8 cellular contexts compared by ENCODE assay signal in the genomic region with DNA sequence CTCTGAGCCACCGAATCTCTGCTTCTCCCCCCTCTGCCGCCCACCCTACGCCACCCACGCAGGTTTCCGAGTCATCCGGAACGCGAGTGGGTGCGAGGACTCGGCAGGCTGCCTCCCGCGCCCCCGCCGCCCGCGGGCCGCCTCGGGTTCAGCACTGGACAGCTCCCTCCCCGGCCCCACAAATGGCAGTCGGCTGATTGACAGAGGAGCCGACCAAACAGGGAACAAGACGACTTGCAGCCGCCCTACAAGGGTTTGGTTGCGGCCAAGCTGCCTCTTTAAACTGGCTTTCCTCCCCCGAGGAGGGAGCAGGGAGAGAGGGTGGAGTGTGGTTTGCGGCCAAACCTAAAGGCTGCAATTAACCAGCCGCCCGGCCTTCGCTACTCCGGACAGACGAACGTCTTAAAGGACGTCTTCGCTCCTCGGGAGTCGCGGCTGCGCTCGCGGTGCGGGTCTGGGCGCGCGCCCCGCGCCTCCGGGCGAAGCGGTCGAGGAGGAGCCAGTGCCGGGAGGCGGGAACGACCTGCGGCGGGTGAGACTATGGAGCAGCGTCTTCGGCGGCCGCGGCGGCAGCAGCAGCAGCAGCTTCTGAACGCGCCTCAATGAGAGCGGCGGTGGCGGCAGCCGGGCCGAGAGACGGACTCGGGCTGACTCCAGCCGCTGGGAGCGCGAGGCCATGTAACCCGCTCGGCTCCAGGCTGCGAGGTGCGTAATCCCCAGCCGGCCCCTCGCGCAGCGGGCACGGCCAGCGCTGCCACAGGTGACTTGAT. TPM values are rescaled to one million over a fixed set of nuclear protein-coding genes. Genes with fewer than 3 reads are reported as not detected.
DNase-seq lines count a peak whose midpoint lies in the region; ATAC-seq and TF ChIP-seq lines count a peak whose summit lies in the region.

TSS of gene GPR158 (plus strand) at position 541 of the 770 bp plus-strand sequence. CDS start 420 bp downstream, outside the sequence.

- no peaks in the 10 kb centered on the region for H3K79me2 ChIP-seq in neural progenitor cell (ENCODE audit: low read depth)

- H3K27ac ChIP-seq in neural progenitor cell = no peak within 1 kb of the TSS
- H3K27ac ChIP-seq in subcutaneous abdominal adipose tissue (ENCODE audit: low read depth, low read length) = no peak within 1 kb of the TSS

- H3K9ac ChIP-seq in neural progenitor cell (no peak within 1 kb of the TSS), subcutaneous abdominal adipose tissue (ENCODE audit: low read length in 5 of 5) (no peak within 1 kb of the TSS)

- DNase-seq in G401 (ENCODE audit: low spot score) (peak; percentile 98), HuH-7 (ENCODE audit: low spot score) (peak; percentile 89), RKO (ENCODE audit: low spot score) (peak; percentile 20), glomerular endothelial cell (ENCODE audit: extremely low read depth, low read depth, low spot score) (peak; percentile 54), neural progenitor cell (ENCODE audit: low spot score) (peak; percentile 95)
- DNase-seq in activated naive CD8-positive, alpha-beta T cell treated with anti-CD3 and anti-CD28 coated beads, Interleukin-2, amount 10 ng/mL, durations not matched to agents 7 days and 5 days = peak; percentile 80

- POLR2A ChIA-PET in activated naive CD8-positive, alpha-beta T cell treated with anti-CD3 and anti-CD28 coated beads, Interleukin-2, amount 10 ng/mL, durations not matched to agents 7 days and 5 days (lab: Charles Lee) = no interaction called here

- peaks cover 77% of the 10 kb centered on the region for H3K27me3 ChIP-seq in neural progenitor cell
- H3K27me3 ChIP-seq in subcutaneous abdominal adipose tissue (ENCODE audit: control insufficient read depth in 5 of 5, insufficient read depth in 4 of 5, low read length in 5 of 5) = peaks cover 22 to 43% (median 30%) of the 10 kb centered on the region in 5 donors

- peaks cover 4% of the 10 kb centered on the region for H3K4me1 Mint-ChIP-seq in activated naive CD8-positive, alpha-beta T cell treated with anti-CD3 and anti-CD28 coated beads, Interleukin-2, amount 10 ng/mL, durations not matched to agents 7 days and 5 days
- peaks cover 11% of the 10 kb centered on the region for H3K4me1 Mint-ChIP-seq in neural progenitor cell

- no peak for TF ChIP-seq CTCF in neural progenitor cell (IDR thresholded peaks at IDR 0.05)

- peak within 1 kb of the TSS; percentile 87 for H3K4me2 ChIP-seq in neural progenitor cell

- H3K4me1 ChIP-seq in neural progenitor cell (peaks cover 14% of the 10 kb centered on the region), subcutaneous abdominal adipose tissue (ENCODE audit: control insufficient read depth in 5 of 5, insufficient read depth in 5 of 5, low read length in 5 of 5) (peaks cover 0 to 25% (median 19%) of the 10 kb centered on the region in 5 donors)

- ATAC-seq in activated naive CD8-positive, alpha-beta T cell treated with anti-CD3 and anti-CD28 coated beads, Interleukin-2, amount 10 ng/mL, durations not matched to agents 7 days and 5 days (ENCODE audit: low read depth) = peak; percentile 84
- no peak for ATAC-seq in GM18867 (IDR thresholded peaks at IDR 0.05; ENCODE audit: unreplicated experiment)

- H3K4me3 ChIP-seq in neural progenitor cell (peak within 1 kb of the TSS; percentile 59), subcutaneous abdominal adipose tissue (ENCODE audit: low read depth in 1 of 5, low read length in 5 of 5) (peak within 1 kb of the TSS; percentile 62 to 86 (median 76))

- in situ Hi-C loops in G401 (cut with HindIII; ENCODE audit: low sequenced_read_pairs) = no loop called here

- peaks cover 12% of the 10 kb centered on the region for H3F3A ChIP-seq in neural progenitor cell (ENCODE audit: low read depth)

- peaks cover 39% of the 10 kb centered on the region for H3K27me3 Mint-ChIP-seq in activated naive CD8-positive, alpha-beta T cell treated with anti-CD3 and anti-CD28 coated beads, Interleukin-2, amount 10 ng/mL, durations not matched to agents 7 days and 5 days
- H3K27me3 Mint-ChIP-seq in neural progenitor cell (ENCODE audit: insufficient read depth, low read depth) = peaks cover 26% of the 10 kb centered on the region

- no peaks in the 10 kb centered on the region for H3K36me3 Mint-ChIP-seq in activated naive CD8-positive, alpha-beta T cell treated with anti-CD3 and anti-CD28 coated beads, Interleukin-2, amount 10 ng/mL, durations not matched to agents 7 days and 5 days
- H3K36me3 Mint-ChIP-seq in neural progenitor cell = no peaks in the 10 kb centered on the region

- H3K4me3 Mint-ChIP-seq in activated naive CD8-positive, alpha-beta T cell treated with anti-CD3 and anti-CD28 coated beads, Interleukin-2, amount 10 ng/mL, durations not matched to agents 7 days and 5 days = peak within 1 kb of the TSS; percentile 22
- peak within 1 kb of the TSS; percentile 89 for H3K4me3 Mint-ChIP-seq in neural progenitor cell

- H3K36me3 ChIP-seq in neural progenitor cell (no peaks in the 10 kb centered on the region), subcutaneous abdominal adipose tissue (ENCODE audit: control insufficient read depth in 5 of 5, insufficient read depth in 5 of 5, low read length in 5 of 5) (no peaks in the 10 kb centered on the region)

- H3K9me3 ChIP-seq in neural progenitor cell (ENCODE audit: low read depth) (no peaks in the 10 kb centered on the region), subcutaneous abdominal adipose tissue (ENCODE audit: control insufficient read depth in 5 of 5, low read length in 5 of 5) (no peaks in the 10 kb centered on the region)

- H2AFZ ChIP-seq in neural progenitor cell (replicated peaks) = peak within 1 kb of the TSS; percentile 61

- H3K9me3 Mint-ChIP-seq in activated naive CD8-positive, alpha-beta T cell treated with anti-CD3 and anti-CD28 coated beads, Interleukin-2, amount 10 ng/mL, durations not matched to agents 7 days and 5 days = no peaks in the 10 kb centered on the region
- H3K9me3 Mint-ChIP-seq in neural progenitor cell = no peaks in the 10 kb centered on the region

- H4K20me1 ChIP-seq in neural progenitor cell (ENCODE audit: low read depth) = peaks cover 29% of the 10 kb centered on the region

- H3K27ac Mint-ChIP-seq in activated naive CD8-positive, alpha-beta T cell treated with anti-CD3 and anti-CD28 coated beads, Interleukin-2, amount 10 ng/mL, durations not matched to agents 7 days and 5 days = no peak within 1 kb of the TSS
- no peak within 1 kb of the TSS for H3K27ac Mint-ChIP-seq in neural progenitor cell

RNA-seq across cellular contexts. Expression of gene GPR158, which starts in this region (rescaled TPM):
- total RNA-seq in G401 (2014; rRNA removed; shearing (Covaris generic)) = not detected in 2 replicates
- not detected for total RNA-seq in activated naive CD8-positive, alpha-beta T cell treated with anti-CD3 and anti-CD28 coated beads, Interleukin-2, amount 10 ng/mL, durations not matched to agents 7 days and 5 days
- not detected in 2 replicates for total RNA-seq in glomerular endothelial cell
- 0.09 and 0.39 TPM in 2 replicates for total RNA-seq in neural progenitor cell (ENCODE audit: low replicate concordance)

Comparison
In these comparisons a context has a peak if more than half of its experiments do, and no peak if none do; other contexts are left out.
1. Peak in DNase-seq in G401; RNA of the gene not detected or under 1 TPM.
2. Peak in DNase-seq and ATAC-seq in activated naive CD8-positive, alpha-beta T cell treated with anti-CD3 and anti-CD28 coated beads, Interleukin-2, amount 10 ng/mL, durations not matched to agents 7 days and 5 days; RNA of the gene not detected or under 1 TPM.
3. Peak in DNase-seq in glomerular endothelial cell; RNA of the gene not detected or under 1 TPM.
4. Peak in DNase-seq, H3K4me3 ChIP-seq and H3K4me2 ChIP-seq in neural progenitor cell; RNA of the gene not detected or under 1 TPM.
5. DNase-seq: peak in every context shown above with its lines; median percentile 98 in G401; 95 in neural progenitor cell; 89 in HuH-7; 80 in activated naive CD8-positive, alpha-beta T cell treated with anti-CD3 and anti-CD28 coated beads, Interleukin-2, amount 10 ng/mL, durations not matched to agents 7 days and 5 days; 54 in glomerular endothelial cell; 20 in RKO.